In genomic region chr5:11300736-11301135, GRCh38 we compare ENCODE assay signal across 22 cellular contexts.
"Had no signal": no experiment of that assay in that cellular context is flagged by ENCODE, and none has a peak within 500 bp of the region (broad histone marks: within the 10 kb centered on the region; RNA-seq: fewer than 3 reads in every experiment).

No MANE protein-coding gene starts in this region.

- H3K4me1 ChIP-seq: breast epithelium, esophagus squamous epithelium, gastrocnemius medialis, parathyroid adenoma, right lobe of liver, tibial artery had no signal

- H3K27me3 ChIP-seq: breast epithelium, esophagus squamous epithelium, gastrocnemius medialis, heart left ventricle, right lobe of liver, tibial artery had no signal

- H3K36me3 ChIP-seq: breast epithelium, esophagus squamous epithelium, gastrocnemius medialis, heart left ventricle, right lobe of liver, tibial artery had no signal

- H3K27ac ChIP-seq: breast epithelium, esophagus squamous epithelium, gastrocnemius medialis, heart left ventricle, parathyroid adenoma, right lobe of liver, skin epidermis, tibial artery had no signal

- H3K4me3 ChIP-seq: breast epithelium, esophagus squamous epithelium, gastrocnemius medialis, heart left ventricle, mucosa of descending colon, right lobe of liver, skin epidermis, tibial artery had no signal

- DNase-seq: activated B cell treated with CpG ODN at 0.5 μM for 24 hours; activated CD4-positive, alpha-beta T cell treated with anti-CD3 and anti-CD28 coated beads for 4 hours; activated CD4-positive, alpha-beta T cell treated with anti-CD3 and anti-CD28 coated beads, Interleukin-2, amount 50 U/mL, for 48 hours; activated CD8-positive, alpha-beta memory T cell treated with anti-CD3 and anti-CD28 coated beads, Interleukin-2, amount 50 U/mL, for 48 hours; activated naive CD4-positive, alpha-beta T cell treated with Interleukin-2 at 50 U/mL for 16 hours; activated naive CD8-positive, alpha-beta T cell treated with anti-CD3 and anti-CD28 coated beads for 36 hours; activated T-cell treated with anti-CD3 and anti-CD28 coated beads, Interleukin-2, amount 50 U/mL, for 4 hours; esophagus squamous epithelium; gastrocnemius medialis; heart left ventricle; islet precursor cell; left cardiac atrium; mesendoderm; mucosa of descending colon; nephron progenitor cell; right lobe of liver; stimulated activated CD4-positive, alpha-beta T cell treated with anti-CD3 and anti-CD28 coated beads, Interleukin-1b, Interleukin-23, amount 100 ng/mL, for 48 hours; T-helper 9 cell; tibial artery had no signal

- ATAC-seq: activated T-cell treated with anti-CD3 and anti-CD28 coated beads, Interleukin-2, amount 50 U/mL, for 4 hours; gastrocnemius medialis; heart left ventricle; left cardiac atrium; mucosa of descending colon had no signal

- H3K9me3 ChIP-seq: breast epithelium, esophagus squamous epithelium, gastrocnemius medialis, heart left ventricle, mucosa of descending colon, right lobe of liver, tibial artery had no signal
